23 cellular contexts compared by ENCODE assay signal in genomic region chr18:75350857-75351256, GRCh38.
"Had no signal": no experiment of that assay in that cellular context is flagged by ENCODE, and none has a peak within 500 bp of the region (broad histone marks: within the 10 kb centered on the region; RNA-seq: fewer than 3 reads in every experiment).

No MANE protein-coding gene starts in this region.

- H3K4me1 ChIP-seq: heart left ventricle, left lung, tibial nerve had no signal

- H3K4me1 Mint-ChIP-seq: activated CD8-positive, alpha-beta memory T cell treated with anti-CD3 and anti-CD28 coated beads, Interleukin-2, amount 10 ng/mL, durations not matched to agents 7 days and 5 days; central memory CD8-positive, alpha-beta T cell had no signal

- H3K4me3 Mint-ChIP-seq: activated CD8-positive, alpha-beta memory T cell treated with anti-CD3 and anti-CD28 coated beads, Interleukin-2, amount 10 ng/mL, durations not matched to agents 7 days and 5 days; activated naive CD8-positive, alpha-beta T cell; activated T-cell treated with anti-CD3 and anti-CD28 coated beads, Interleukin-2, amount 50 U/mL, for 24 hours; central memory CD8-positive, alpha-beta T cell; natural killer cell treated with Interleukin-12 subunit alpha and Interleukin-12 subunit beta and Interleukin-15 and Interleukin-18, amount 100 ng/mL, for 72 hours had no signal

- H3K27ac ChIP-seq: brain microvascular endothelial cell, epithelial cell of prostate, heart left ventricle, left lung, tibial nerve, VCaP had no signal

- ATAC-seq: activated CD8-positive, alpha-beta memory T cell treated with anti-CD3 and anti-CD28 coated beads, Interleukin-2, amount 10 ng/mL, durations not matched to agents 7 days and 5 days; heart left ventricle; left lung; natural killer cell treated with Interleukin-12 subunit alpha and Interleukin-12 subunit beta and Interleukin-15 and Interleukin-18, amount 100 ng/mL, for 72 hours had no signal

- H3K27me3 ChIP-seq: brain microvascular endothelial cell, tibial nerve had no signal

- H3K4me3 ChIP-seq: heart left ventricle, left lung, tibial nerve had no signal

- DNase-seq: activated CD4-positive, alpha-beta T cell treated with anti-CD3 and anti-CD28 coated beads, Interleukin-2, amount 50 U/mL, for 48 hours; activated CD8-positive, alpha-beta memory T cell treated with anti-CD3 and anti-CD28 coated beads, Interleukin-2, amount 10 ng/mL, durations not matched to agents 7 days and 5 days; activated gamma-delta T cell; activated T-cell treated with anti-CD3 and anti-CD28 coated beads, Interleukin-2, amount 50 U/mL, for 24 hours; amniotic stem cell; brain microvascular endothelial cell; cortex of kidney; effector CD8-positive, alpha-beta T cell; heart left ventricle; islet precursor cell; left lung; mammary epithelial cell; nucleus accumbens; posterior cingulate gyrus; stimulated activated CD4-positive, alpha-beta T cell treated with anti-CD3 and anti-CD28 coated beads, Interleukin-4, amount 100 ng/mL, for 1 hour; stimulated activated naive CD4-positive, alpha-beta T cell; substantia nigra had no signal

- H3K27me3 Mint-ChIP-seq: activated CD8-positive, alpha-beta memory T cell treated with anti-CD3 and anti-CD28 coated beads, Interleukin-2, amount 10 ng/mL, durations not matched to agents 7 days and 5 days; activated naive CD8-positive, alpha-beta T cell had no signal

- H3K27ac Mint-ChIP-seq: activated CD8-positive, alpha-beta memory T cell treated with anti-CD3 and anti-CD28 coated beads, Interleukin-2, amount 10 ng/mL, durations not matched to agents 7 days and 5 days; activated naive CD8-positive, alpha-beta T cell; activated T-cell treated with anti-CD3 and anti-CD28 coated beads, Interleukin-2, amount 50 U/mL, for 24 hours; natural killer cell treated with Interleukin-12 subunit alpha and Interleukin-12 subunit beta and Interleukin-15 and Interleukin-18, amount 100 ng/mL, for 72 hours had no signal

- H3K36me3 ChIP-seq: brain microvascular endothelial cell, heart left ventricle, left lung, tibial nerve had no signal
